In genomic region chr15:62046064-62046779, GRCh38 we compare ENCODE assay signal across 1 cellular context.
TF ChIP-seq lines count a peak whose summit lies in the region.

No MANE protein-coding gene starts in this region.

TF ChIP-seq in HepG2, 621 proteins besides CTCF, POLR2A, EP300 and RAD21:
- TF ChIP-seq CREB3 (CRISPR knock-in tag; IDR thresholded peaks at IDR 0.05) (no peak), SIX1 (CRISPR knock-in tag; IDR thresholded peaks at IDR 0.05; ENCODE audit: borderline replicate concordance) (no peak), FOXA3 (CRISPR knock-in tag; IDR thresholded peaks at IDR 0.05) (no peak), ATRX (CRISPR knock-in tag; IDR thresholded peaks at IDR 0.05; ENCODE audit: borderline replicate concordance) (no peak), TFDP1 (CRISPR knock-in tag; IDR thresholded peaks at IDR 0.05; ENCODE audit: borderline replicate concordance) (no peak), ZFP36L1 (CRISPR knock-in tag; IDR thresholded peaks at IDR 0.05) (no peak), ERF (CRISPR knock-in tag; IDR thresholded peaks at IDR 0.05) (no peak), FOXO1 (CRISPR knock-in tag; IDR thresholded peaks at IDR 0.05) (no peak), ELF3 (CRISPR knock-in tag; IDR thresholded peaks at IDR 0.05) (no peak), DZIP1 (CRISPR knock-in tag; IDR thresholded peaks at IDR 0.05) (no peak), ESRRA (CRISPR knock-in tag; IDR thresholded peaks at IDR 0.05; ENCODE audit: low read depth) (no peak), ZNF761 (CRISPR knock-in tag; conservative IDR thresholded peaks at IDR 0.05) (no peak), ZNF83 (CRISPR knock-in tag; IDR thresholded peaks at IDR 0.05; ENCODE audit: borderline replicate concordance) (no peak), PREB (CRISPR knock-in tag; IDR thresholded peaks at IDR 0.05) (no peak), SMAD3 (CRISPR knock-in tag; IDR thresholded peaks at IDR 0.05) (no peak), GTF2F1 (IDR thresholded peaks at IDR 0.05; ENCODE audit: low read length) (no peak), ZNF30 (CRISPR knock-in tag; IDR thresholded peaks at IDR 0.05) (no peak), HDAC6 (IDR thresholded peaks at IDR 0.05; ENCODE audit: low read depth, low read length) (no peak), ZFYVE20 (CRISPR knock-in tag; IDR thresholded peaks at IDR 0.05; ENCODE audit: borderline replicate concordance, low read depth) (no peak), RFX5 (IDR thresholded peaks at IDR 0.05; ENCODE audit: low read depth, low read length) (no peak)
TF ChIP-seq in HepG2: peak in this region for 0.
